Comparison of ENCODE assay signal across 1 cellular context in the genomic region with DNA sequence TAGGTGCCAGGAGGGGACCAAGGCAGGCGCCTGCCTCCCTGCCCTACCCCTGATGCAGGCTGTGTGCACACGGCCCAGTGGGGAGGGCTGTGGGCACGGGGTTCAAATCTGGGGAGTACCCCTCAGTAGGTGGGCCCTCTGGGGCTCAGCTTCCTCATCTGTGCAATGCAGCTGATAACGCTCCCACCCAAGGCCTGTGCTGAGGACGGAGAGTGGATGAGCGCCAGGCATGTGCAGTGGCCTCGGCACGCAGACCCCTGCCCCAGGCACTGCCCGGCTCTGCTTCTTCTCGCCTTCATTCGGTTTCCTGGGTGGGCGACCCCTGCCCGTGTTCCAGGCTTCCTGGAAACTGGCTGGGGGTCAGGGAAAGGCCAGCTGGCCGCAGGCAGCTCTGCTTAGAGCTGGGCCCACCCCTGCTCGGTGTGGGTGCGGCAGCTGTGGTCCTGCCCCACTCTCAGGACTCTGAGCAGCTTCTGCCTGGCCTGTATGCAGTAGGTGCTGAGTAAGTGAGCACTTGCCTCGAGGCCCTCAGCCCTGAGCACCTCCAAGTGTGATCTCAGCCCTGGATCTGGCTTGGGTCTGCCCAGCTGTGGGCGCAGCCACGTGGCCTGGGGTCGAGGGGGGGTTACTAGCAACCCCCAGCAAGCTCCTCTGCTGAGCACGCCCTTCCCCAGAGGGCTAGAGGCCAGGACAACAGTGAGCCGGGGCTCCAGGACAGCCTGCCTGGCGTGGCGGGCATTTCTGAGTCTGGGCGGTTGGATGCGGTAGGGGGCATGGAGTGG.
TF ChIP-seq lines count a peak whose summit lies in the region.

No MANE protein-coding gene starts in this region.

TF ChIP-seq in HepG2, 621 proteins besides CTCF, POLR2A, EP300 and RAD21 (continued from another document and continues in another):
- TF ChIP-seq, protein P1, sequence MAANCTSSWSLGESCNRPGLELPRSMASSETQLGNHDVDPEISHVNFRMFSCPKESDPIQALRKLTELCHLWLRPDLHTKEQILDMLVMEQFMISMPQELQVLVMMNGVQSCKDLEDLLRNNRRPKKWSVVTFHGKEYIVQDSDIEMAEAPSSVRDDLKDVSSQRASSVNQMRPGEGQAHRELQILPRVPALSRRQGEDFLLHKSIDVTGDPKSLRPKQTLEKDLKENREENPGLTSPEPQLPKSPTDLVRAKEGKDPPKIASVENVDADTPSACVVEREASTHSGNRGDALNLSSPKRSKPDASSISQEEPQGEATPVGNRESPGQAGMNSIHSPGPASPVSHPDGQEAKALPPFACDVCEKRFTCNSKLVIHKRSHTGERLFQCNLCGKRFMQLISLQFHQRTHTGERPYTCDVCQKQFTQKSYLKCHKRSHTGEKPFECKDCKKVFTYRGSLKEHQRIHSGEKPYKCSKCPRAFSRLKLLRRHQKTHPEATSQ (CRISPR knock-in tag; IDR thresholded peaks at IDR 0.05; ENCODE audit: borderline replicate concordance) = no peak
- TF ChIP-seq RORA (CRISPR knock-in tag; IDR thresholded peaks at IDR 0.05) (no peak), NR2C2 (CRISPR knock-in tag; IDR thresholded peaks at IDR 0.05; ENCODE audit: borderline replicate concordance) (no peak), ZNF788 (CRISPR knock-in tag; IDR thresholded peaks at IDR 0.05; ENCODE audit: borderline replicate concordance) (no peak), ZFP36L1 (CRISPR knock-in tag; IDR thresholded peaks at IDR 0.05) (no peak), CBX1 (IDR thresholded peaks at IDR 0.05; ENCODE audit: low read depth) (no peak), ZNF33B (CRISPR knock-in tag; IDR thresholded peaks at IDR 0.05) (no peak), MAFF (IDR thresholded peaks at IDR 0.05; ENCODE audit: low read depth, low read length) (no peak), ZNF230 (CRISPR knock-in tag; IDR thresholded peaks at IDR 0.05) (no peak), SATB2 (CRISPR knock-in tag; IDR thresholded peaks at IDR 0.05) (no peak), RBM39 (IDR thresholded peaks at IDR 0.05; ENCODE audit: low read depth, low read length, poor library complexity, severe bottlenecking) (no peak), ZNF562 (CRISPR knock-in tag; IDR thresholded peaks at IDR 0.05; ENCODE audit: borderline replicate concordance) (no peak), ZNF761 (CRISPR knock-in tag; conservative IDR thresholded peaks at IDR 0.05) (0 out of 2 replicates have a peak, but pooled peaks have one; percentile 41), THAP11 (CRISPR knock-in tag; IDR thresholded peaks at IDR 0.05) (no peak), NR2F2 (IDR thresholded peaks at IDR 0.05; ENCODE audit: borderline replicate concordance, low read depth) (no peak), FOSL2 (CRISPR knock-in tag; IDR thresholded peaks at IDR 0.05) (no peak), HMG20B (CRISPR knock-in tag; conservative IDR thresholded peaks at IDR 0.05) (no peak), ZNF101 (CRISPR knock-in tag; IDR thresholded peaks at IDR 0.05; ENCODE audit: borderline replicate concordance, low read depth) (no peak), ZNF367 (CRISPR knock-in tag; IDR thresholded peaks at IDR 0.05; ENCODE audit: borderline replicate concordance) (no peak), NFYC (CRISPR knock-in tag; IDR thresholded peaks at IDR 0.05) (no peak), ARNTL (CRISPR knock-in tag; IDR thresholded peaks at IDR 0.05) (no peak), ISL2 (CRISPR knock-in tag; IDR thresholded peaks at IDR 0.05) (no peak), FOSL1 (CRISPR knock-in tag; IDR thresholded peaks at IDR 0.05; ENCODE audit: borderline replicate concordance) (no peak), SPEN (CRISPR knock-in tag; IDR thresholded peaks at IDR 0.05; ENCODE audit: low read depth) (no peak), ZNF720 (CRISPR knock-in tag; IDR thresholded peaks at IDR 0.05) (no peak), AHR (CRISPR knock-in tag; IDR thresholded peaks at IDR 0.05) (no peak), ZFP90 (CRISPR knock-in tag; IDR thresholded peaks at IDR 0.05; ENCODE audit: borderline replicate concordance) (no peak), HIVEP1 (CRISPR knock-in tag; IDR thresholded peaks at IDR 0.05) (0 out of 2 replicates have a peak, but pooled peaks have one; percentile 14), MEF2D (CRISPR knock-in tag; IDR thresholded peaks at IDR 0.05) (no peak), TAF15 (IDR thresholded peaks at IDR 0.05; ENCODE audit: low read depth, low read length, poor library complexity, severe bottlenecking) (no peak), HNRNPK (IDR thresholded peaks at IDR 0.05; ENCODE audit: low read depth, low read length, poor library complexity, severe bottlenecking) (no peak), CENPT (CRISPR knock-in tag; IDR thresholded peaks at IDR 0.05; ENCODE audit: low read depth) (no peak), ZNF253 (CRISPR knock-in tag; IDR thresholded peaks at IDR 0.05; ENCODE audit: borderline replicate concordance) (no peak), ZNF572 (CRISPR knock-in tag; IDR thresholded peaks at IDR 0.05) (no peak)
- TF ChIP-seq, protein P2, sequence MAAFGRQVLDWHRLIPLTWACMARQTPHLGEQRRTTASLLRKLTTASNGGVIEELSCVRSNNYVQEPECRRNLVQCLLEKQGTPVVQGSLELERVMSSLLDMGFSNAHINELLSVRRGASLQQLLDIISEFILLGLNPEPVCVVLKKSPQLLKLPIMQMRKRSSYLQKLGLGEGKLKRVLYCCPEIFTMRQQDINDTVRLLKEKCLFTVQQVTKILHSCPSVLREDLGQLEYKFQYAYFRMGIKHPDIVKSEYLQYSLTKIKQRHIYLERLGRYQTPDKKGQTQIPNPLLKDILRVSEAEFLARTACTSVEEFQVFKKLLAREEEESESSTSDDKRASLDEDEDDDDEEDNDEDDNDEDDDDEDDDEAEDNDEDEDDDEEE (CRISPR knock-in tag; IDR thresholded peaks at IDR 0.05) = no peak
- TF ChIP-seq, protein P3, sequence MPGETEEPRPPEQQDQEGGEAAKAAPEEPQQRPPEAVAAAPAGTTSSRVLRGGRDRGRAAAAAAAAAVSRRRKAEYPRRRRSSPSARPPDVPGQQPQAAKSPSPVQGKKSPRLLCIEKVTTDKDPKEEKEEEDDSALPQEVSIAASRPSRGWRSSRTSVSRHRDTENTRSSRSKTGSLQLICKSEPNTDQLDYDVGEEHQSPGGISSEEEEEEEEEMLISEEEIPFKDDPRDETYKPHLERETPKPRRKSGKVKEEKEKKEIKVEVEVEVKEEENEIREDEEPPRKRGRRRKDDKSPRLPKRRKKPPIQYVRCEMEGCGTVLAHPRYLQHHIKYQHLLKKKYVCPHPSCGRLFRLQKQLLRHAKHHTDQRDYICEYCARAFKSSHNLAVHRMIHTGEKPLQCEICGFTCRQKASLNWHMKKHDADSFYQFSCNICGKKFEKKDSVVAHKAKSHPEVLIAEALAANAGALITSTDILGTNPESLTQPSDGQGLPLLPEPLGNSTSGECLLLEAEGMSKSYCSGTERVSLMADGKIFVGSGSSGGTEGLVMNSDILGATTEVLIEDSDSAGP (CRISPR knock-in tag; IDR thresholded peaks at IDR 0.05; ENCODE audit: borderline replicate concordance) = 0 out of 2 replicates have a peak, but pooled peaks have one; percentile 53
- TF ChIP-seq, protein P4, sequence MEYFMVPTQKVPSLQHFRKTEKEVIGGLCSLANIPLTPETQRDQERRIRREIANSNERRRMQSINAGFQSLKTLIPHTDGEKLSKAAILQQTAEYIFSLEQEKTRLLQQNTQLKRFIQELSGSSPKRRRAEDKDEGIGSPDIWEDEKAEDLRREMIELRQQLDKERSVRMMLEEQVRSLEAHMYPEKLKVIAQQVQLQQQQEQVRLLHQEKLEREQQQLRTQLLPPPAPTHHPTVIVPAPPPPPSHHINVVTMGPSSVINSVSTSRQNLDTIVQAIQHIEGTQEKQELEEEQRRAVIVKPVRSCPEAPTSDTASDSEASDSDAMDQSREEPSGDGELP (IDR thresholded peaks at IDR 0.05; ENCODE audit: borderline replicate concordance, low read depth) = peak; percentile 12; the same call in 1 of the 2 replicates
- TF ChIP-seq, protein P5, sequence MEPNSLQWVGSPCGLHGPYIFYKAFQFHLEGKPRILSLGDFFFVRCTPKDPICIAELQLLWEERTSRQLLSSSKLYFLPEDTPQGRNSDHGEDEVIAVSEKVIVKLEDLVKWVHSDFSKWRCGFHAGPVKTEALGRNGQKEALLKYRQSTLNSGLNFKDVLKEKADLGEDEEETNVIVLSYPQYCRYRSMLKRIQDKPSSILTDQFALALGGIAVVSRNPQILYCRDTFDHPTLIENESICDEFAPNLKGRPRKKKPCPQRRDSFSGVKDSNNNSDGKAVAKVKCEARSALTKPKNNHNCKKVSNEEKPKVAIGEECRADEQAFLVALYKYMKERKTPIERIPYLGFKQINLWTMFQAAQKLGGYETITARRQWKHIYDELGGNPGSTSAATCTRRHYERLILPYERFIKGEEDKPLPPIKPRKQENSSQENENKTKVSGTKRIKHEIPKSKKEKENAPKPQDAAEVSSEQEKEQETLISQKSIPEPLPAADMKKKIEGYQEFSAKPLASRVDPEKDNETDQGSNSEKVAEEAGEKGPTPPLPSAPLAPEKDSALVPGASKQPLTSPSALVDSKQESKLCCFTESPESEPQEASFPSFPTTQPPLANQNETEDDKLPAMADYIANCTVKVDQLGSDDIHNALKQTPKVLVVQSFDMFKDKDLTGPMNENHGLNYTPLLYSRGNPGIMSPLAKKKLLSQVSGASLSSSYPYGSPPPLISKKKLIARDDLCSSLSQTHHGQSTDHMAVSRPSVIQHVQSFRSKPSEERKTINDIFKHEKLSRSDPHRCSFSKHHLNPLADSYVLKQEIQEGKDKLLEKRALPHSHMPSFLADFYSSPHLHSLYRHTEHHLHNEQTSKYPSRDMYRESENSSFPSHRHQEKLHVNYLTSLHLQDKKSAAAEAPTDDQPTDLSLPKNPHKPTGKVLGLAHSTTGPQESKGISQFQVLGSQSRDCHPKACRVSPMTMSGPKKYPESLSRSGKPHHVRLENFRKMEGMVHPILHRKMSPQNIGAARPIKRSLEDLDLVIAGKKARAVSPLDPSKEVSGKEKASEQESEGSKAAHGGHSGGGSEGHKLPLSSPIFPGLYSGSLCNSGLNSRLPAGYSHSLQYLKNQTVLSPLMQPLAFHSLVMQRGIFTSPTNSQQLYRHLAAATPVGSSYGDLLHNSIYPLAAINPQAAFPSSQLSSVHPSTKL (CRISPR knock-in tag; IDR thresholded peaks at IDR 0.05) = no peak
- TF ChIP-seq, protein P6, sequence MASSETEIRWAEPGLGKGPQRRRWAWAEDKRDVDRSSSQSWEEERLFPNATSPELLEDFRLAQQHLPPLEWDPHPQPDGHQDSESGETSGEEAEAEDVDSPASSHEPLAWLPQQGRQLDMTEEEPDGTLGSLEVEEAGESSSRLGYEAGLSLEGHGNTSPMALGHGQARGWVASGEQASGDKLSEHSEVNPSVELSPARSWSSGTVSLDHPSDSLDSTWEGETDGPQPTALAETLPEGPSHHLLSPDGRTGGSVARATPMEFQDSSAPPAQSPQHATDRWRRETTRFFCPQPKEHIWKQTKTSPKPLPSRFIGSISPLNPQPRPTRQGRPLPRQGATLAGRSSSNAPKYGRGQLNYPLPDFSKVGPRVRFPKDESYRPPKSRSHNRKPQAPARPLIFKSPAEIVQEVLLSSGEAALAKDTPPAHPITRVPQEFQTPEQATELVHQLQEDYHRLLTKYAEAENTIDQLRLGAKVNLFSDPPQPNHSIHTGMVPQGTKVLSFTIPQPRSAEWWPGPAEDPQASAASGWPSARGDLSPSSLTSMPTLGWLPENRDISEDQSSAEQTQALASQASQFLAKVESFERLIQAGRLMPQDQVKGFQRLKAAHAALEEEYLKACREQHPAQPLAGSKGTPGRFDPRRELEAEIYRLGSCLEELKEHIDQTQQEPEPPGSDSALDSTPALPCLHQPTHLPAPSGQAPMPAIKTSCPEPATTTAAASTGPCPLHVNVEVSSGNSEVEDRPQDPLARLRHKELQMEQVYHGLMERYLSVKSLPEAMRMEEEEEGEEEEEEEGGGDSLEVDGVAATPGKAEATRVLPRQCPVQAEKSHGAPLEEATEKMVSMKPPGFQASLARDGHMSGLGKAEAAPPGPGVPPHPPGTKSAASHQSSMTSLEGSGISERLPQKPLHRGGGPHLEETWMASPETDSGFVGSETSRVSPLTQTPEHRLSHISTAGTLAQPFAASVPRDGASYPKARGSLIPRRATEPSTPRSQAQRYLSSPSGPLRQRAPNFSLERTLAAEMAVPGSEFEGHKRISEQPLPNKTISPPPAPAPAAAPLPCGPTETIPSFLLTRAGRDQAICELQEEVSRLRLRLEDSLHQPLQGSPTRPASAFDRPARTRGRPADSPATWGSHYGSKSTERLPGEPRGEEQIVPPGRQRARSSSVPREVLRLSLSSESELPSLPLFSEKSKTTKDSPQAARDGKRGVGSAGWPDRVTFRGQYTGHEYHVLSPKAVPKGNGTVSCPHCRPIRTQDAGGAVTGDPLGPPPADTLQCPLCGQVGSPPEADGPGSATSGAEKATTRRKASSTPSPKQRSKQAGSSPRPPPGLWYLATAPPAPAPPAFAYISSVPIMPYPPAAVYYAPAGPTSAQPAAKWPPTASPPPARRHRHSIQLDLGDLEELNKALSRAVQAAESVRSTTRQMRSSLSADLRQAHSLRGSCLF (CRISPR knock-in tag; IDR thresholded peaks at IDR 0.05; ENCODE audit: borderline replicate concordance) = no peak
- TF ChIP-seq, protein P7, sequence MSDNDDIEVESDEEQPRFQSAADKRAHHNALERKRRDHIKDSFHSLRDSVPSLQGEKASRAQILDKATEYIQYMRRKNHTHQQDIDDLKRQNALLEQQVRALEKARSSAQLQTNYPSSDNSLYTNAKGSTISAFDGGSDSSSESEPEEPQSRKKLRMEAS (IDR thresholded peaks at IDR 0.05) = peak; percentile 54
- TF ChIP-seq, protein P8, sequence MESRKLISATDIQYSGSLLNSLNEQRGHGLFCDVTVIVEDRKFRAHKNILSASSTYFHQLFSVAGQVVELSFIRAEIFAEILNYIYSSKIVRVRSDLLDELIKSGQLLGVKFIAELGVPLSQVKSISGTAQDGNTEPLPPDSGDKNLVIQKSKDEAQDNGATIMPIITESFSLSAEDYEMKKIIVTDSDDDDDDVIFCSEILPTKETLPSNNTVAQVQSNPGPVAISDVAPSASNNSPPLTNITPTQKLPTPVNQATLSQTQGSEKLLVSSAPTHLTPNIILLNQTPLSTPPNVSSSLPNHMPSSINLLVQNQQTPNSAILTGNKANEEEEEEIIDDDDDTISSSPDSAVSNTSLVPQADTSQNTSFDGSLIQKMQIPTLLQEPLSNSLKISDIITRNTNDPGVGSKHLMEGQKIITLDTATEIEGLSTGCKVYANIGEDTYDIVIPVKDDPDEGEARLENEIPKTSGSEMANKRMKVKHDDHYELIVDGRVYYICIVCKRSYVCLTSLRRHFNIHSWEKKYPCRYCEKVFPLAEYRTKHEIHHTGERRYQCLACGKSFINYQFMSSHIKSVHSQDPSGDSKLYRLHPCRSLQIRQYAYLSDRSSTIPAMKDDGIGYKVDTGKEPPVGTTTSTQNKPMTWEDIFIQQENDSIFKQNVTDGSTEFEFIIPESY (CRISPR knock-in tag; IDR thresholded peaks at IDR 0.05) = no peak
- TF ChIP-seq, protein P9, sequence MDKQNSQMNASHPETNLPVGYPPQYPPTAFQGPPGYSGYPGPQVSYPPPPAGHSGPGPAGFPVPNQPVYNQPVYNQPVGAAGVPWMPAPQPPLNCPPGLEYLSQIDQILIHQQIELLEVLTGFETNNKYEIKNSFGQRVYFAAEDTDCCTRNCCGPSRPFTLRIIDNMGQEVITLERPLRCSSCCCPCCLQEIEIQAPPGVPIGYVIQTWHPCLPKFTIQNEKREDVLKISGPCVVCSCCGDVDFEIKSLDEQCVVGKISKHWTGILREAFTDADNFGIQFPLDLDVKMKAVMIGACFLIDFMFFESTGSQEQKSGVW (CRISPR knock-in tag; IDR thresholded peaks at IDR 0.05; ENCODE audit: borderline replicate concordance) = no peak
